19 cellular contexts compared by ENCODE assay signal in the genomic region with DNA sequence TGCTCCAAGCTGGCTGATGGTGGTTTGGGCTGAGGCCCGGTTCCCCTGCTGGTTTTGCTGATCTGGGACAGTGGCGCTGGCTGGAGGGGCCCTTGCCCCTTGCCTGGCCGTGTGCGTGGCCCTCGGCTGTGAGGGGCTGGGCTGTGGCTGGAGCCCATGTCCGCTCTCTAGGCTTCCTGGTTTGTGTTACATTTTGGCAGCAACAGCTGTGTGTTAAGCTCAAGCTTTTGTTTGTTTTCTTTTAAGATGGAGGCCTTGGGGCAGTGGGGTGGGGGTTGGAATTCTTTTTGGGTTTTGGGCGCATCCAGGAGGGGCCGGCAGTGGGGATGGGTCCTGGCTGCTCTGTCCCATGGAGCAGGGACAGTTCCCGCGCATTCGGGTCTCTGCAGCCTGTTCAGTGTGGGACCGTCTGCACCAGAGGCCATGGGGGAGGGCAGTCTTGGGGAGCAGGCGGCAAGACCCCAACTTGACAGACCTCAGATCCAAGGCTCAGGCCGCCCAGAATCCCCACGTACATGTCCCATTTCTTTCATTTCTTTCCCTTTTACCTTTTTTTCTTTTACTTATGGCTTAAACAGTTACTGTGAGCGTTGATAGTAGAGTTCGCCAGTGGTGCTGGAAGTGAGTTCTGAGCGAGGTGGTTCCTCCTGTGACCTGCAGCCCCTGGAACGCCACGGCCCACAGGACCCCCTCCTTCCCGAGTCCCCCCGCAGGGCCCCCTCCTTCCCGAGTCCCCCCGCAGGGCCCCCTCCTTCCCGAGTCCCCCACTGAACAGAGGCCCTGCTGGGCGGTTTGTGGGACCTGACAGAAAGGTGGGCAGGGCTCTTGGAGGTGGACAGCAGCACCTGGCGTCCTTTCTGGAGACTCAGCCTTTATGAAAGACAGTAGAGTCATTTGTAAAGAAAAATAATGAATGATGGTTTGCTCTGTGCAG.
A peak's percentile ranks its signal among the peaks of the same experiment; 100 is the strongest.
DNase-seq lines count a peak whose midpoint lies in the region; ATAC-seq and TF ChIP-seq lines count a peak whose summit lies in the region.
"Had no signal": no experiment of that assay in that cellular context is flagged by ENCODE, and none has a peak within 500 bp of the region (broad histone marks: within the 10 kb centered on the region; RNA-seq: fewer than 3 reads in every experiment).

No MANE protein-coding gene starts in this region.

- no peaks in the 10 kb centered on the region for H3K27me3 Mint-ChIP-seq in IgD-negative memory B cell
- H3K27me3 Mint-ChIP-seq: stimulated activated naive CD8-positive, alpha-beta T cell treated with anti-CD3 and anti-CD28 coated beads, Interleukin-15, amount 100 ng/mL, for 72 hours had no signal

- intact Hi-C loops in ovary (cut with DNase I) = loop anchor here in 1 of 4 donors (10.0 kb wide), 1 partner anchor 68 kb away; no protein-coding TSS in a partner anchor

- H3K27ac ChIP-seq in gastroesophageal sphincter (peak overlapping the region in 3 of 4 donors; percentile 34 to 63 (median 61)), ovary (no peak overlapping the region)
- H3K27ac ChIP-seq: body of pancreas, dorsolateral prefrontal cortex had no signal

- TF ChIP-seq EP300 in gastroesophageal sphincter (IDR thresholded peaks at IDR 0.05) = no peak
- TF ChIP-seq EP300 in ovary (IDR thresholded peaks at IDR 0.05) = no peak

- TF ChIP-seq CTCF in gastroesophageal sphincter (IDR thresholded peaks at IDR 0.05) (no peak), ovary (IDR thresholded peaks at IDR 0.05) (no peak)

- H3K4me1 ChIP-seq in gastroesophageal sphincter = peaks cover 0 to 97% (median 7%) of the 10 kb centered on the region in 3 donors
- H3K4me1 ChIP-seq in ovary (ENCODE audit: insufficient read depth) = peaks cover 12% of the 10 kb centered on the region
- H3K4me1 ChIP-seq: body of pancreas had no signal

- TF ChIP-seq POLR2A in gastroesophageal sphincter (IDR thresholded peaks at IDR 0.05) (no peak), ovary (IDR thresholded peaks at IDR 0.05) (no peak)

- H3K4me1 Mint-ChIP-seq in IgD-negative memory B cell = peaks cover 0 to 2% (median 1%) of the 10 kb centered on the region in 3 donors

- no peaks in the 10 kb centered on the region for H3K9me3 ChIP-seq in gastroesophageal sphincter
- no peaks in the 10 kb centered on the region for H3K9me3 ChIP-seq in ovary
- H3K9me3 ChIP-seq: body of pancreas had no signal

- H3K9me3 Mint-ChIP-seq in IgD-negative memory B cell = no peaks in the 10 kb centered on the region

- H3K36me3 Mint-ChIP-seq in IgD-negative memory B cell = peaks cover 4% of the 10 kb centered on the region

- H3K36me3 ChIP-seq in gastroesophageal sphincter = peaks cover 0 to 21% of the 10 kb centered on the region in 2 donors
- no peaks in the 10 kb centered on the region for H3K36me3 ChIP-seq in ovary

- peak; percentile 5 for DNase-seq in NCI-H2196 (lab: John Stamatoyannopoulos, UW; ENCODE audit: unreplicated experiment)
- DNase-seq in NCI-H2196 treated with DMSO at 0.1 percent for 48 hours (lab: John Stamatoyannopoulos, UW; ENCODE audit: unreplicated experiment) = no peak
- peak in 3 of 5 donors; percentile 15 to 39 (median 28) for DNase-seq in ovary
- no peak for DNase-seq in NCI-H1694 treated with DMSO at 0.1 percent for 48 hours (lab: John Stamatoyannopoulos, UW)
- no peak for DNase-seq in NOMO-1 (lab: John Stamatoyannopoulos, UW; ENCODE audit: unreplicated experiment in 2 of 2)
- no peak for DNase-seq in NCI-H2107 treated with DMSO at 0.1 percent for 48 hours (lab: John Stamatoyannopoulos, UW; ENCODE audit: unreplicated experiment)
- DNase-seq: 8988T; activated CD4-positive, CD25-positive, alpha-beta regulatory T cell; activated CD8-positive, alpha-beta memory T cell treated with anti-CD3 and anti-CD28 coated beads for 24 hours; activated gamma-delta T cell; DMS79; dorsolateral prefrontal cortex; NCI-H69; T-helper 1 cell had no signal

- H3K27ac Mint-ChIP-seq in IgD-negative memory B cell = peak overlapping the region in 2 of 3 donors; percentile 31 to 63

- no peak for ATAC-seq in gastroesophageal sphincter
- ATAC-seq: body of pancreas had no signal

- no peak overlapping the region for H3K4me3 Mint-ChIP-seq in IgD-negative memory B cell
- H3K4me3 Mint-ChIP-seq: CD14-positive monocyte; stimulated activated naive CD8-positive, alpha-beta T cell treated with anti-CD3 and anti-CD28 coated beads, Interleukin-15, amount 100 ng/mL, for 72 hours had no signal

- H3K27me3 ChIP-seq in gastroesophageal sphincter = no peaks in the 10 kb centered on the region
- H3K27me3 ChIP-seq in ovary = no peaks in the 10 kb centered on the region
- H3K27me3 ChIP-seq: body of pancreas, dorsolateral prefrontal cortex had no signal

- H3K4me3 ChIP-seq in gastroesophageal sphincter (no peak overlapping the region), ovary (no peak overlapping the region)
- H3K4me3 ChIP-seq: body of pancreas, dorsolateral prefrontal cortex had no signal

- 40 to 68% methylated on average over 3 to 11 of the region's 27 CpGs for WGBS in gastroesophageal sphincter (ENCODE audit: low coverage in 1 of 2), 2 donors
- 48 to 61% (median 51%) methylated on average over 27 of the region's 27 CpGs for WGBS in ovary, 3 donors

Comparison
In these comparisons a context has a peak if more than half of its experiments do, and no peak if none do; other contexts are left out.
1. DNase-seq: peak in NCI-H2196 (single experiment) and ovary (3 of 5); none in NCI-H2196 treated with DMSO at 0.1 percent for 48 hours (single experiment), NCI-H1694 treated with DMSO at 0.1 percent for 48 hours (single experiment), NOMO-1 (0 of 2) and NCI-H2107 treated with DMSO at 0.1 percent for 48 hours (single experiment).
2. H3K27ac ChIP-seq: peak in gastroesophageal sphincter (3 of 4); none in ovary (0 of 2).